Comparison of ENCODE assay signal across 1 cellular context in the genomic region with DNA sequence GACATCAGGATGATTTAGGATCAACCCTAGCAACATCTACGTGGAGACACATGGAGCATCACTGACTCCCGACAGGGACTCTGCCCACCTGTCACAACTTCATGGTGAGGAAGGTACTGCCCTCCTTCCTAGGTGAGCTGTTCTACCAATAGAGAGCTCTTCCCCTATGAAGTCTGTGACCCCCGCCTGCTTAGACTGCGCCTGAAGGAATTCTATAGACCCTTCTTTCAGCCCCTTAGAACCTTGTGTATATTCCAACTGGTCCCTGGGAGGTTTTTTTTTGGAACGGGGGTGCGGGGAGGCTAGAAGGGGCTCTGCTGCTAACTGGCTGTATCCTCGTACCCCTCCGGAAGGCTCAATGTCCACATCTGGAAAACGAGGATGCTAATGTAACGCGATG.
TF ChIP-seq lines count a peak whose summit lies in the region.

No MANE protein-coding gene starts in this region.

TF ChIP-seq in liver, 16 proteins besides CTCF, POLR2A, EP300 and RAD21 (continued from another document):
- TF ChIP-seq, protein P1, sequence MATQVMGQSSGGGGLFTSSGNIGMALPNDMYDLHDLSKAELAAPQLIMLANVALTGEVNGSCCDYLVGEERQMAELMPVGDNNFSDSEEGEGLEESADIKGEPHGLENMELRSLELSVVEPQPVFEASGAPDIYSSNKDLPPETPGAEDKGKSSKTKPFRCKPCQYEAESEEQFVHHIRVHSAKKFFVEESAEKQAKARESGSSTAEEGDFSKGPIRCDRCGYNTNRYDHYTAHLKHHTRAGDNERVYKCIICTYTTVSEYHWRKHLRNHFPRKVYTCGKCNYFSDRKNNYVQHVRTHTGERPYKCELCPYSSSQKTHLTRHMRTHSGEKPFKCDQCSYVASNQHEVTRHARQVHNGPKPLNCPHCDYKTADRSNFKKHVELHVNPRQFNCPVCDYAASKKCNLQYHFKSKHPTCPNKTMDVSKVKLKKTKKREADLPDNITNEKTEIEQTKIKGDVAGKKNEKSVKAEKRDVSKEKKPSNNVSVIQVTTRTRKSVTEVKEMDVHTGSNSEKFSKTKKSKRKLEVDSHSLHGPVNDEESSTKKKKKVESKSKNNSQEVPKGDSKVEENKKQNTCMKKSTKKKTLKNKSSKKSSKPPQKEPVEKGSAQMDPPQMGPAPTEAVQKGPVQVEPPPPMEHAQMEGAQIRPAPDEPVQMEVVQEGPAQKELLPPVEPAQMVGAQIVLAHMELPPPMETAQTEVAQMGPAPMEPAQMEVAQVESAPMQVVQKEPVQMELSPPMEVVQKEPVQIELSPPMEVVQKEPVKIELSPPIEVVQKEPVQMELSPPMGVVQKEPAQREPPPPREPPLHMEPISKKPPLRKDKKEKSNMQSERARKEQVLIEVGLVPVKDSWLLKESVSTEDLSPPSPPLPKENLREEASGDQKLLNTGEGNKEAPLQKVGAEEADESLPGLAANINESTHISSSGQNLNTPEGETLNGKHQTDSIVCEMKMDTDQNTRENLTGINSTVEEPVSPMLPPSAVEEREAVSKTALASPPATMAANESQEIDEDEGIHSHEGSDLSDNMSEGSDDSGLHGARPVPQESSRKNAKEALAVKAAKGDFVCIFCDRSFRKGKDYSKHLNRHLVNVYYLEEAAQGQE (IDR thresholded peaks at IDR 0.05): no peak
- no peak for TF ChIP-seq HNF4G (IDR thresholded peaks at IDR 0.05)
- TF ChIP-seq, protein P2, sequence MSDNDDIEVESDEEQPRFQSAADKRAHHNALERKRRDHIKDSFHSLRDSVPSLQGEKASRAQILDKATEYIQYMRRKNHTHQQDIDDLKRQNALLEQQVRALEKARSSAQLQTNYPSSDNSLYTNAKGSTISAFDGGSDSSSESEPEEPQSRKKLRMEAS (IDR thresholded peaks at IDR 0.05): no peak
- TF ChIP-seq FOXA1 (IDR thresholded peaks at IDR 0.05): no peak
- no peak for TF ChIP-seq NR2F2 (IDR thresholded peaks at IDR 0.05)
- no peak for TF ChIP-seq SP1 (IDR thresholded peaks at IDR 0.05)
TF ChIP-seq in liver: peak in this region for 0.
